Comparison of ENCODE assay signal across 1 cellular context in genomic region chr4:145511913-145512522, GRCh38.
TF ChIP-seq lines count a peak whose summit lies in the region.

No MANE protein-coding gene starts in this region.

TF ChIP-seq in K562, 482 proteins besides CTCF, POLR2A, EP300 and RAD21 (continued from another document and continues in another):
- TF ChIP-seq ZNF277 (CRISPR knock-in tag; IDR thresholded peaks at IDR 0.05; ENCODE audit: borderline replicate concordance): no peak
- TF ChIP-seq MCM3 (IDR thresholded peaks at IDR 0.05): no peak
- TF ChIP-seq NONO (IDR thresholded peaks at IDR 0.05; ENCODE audit: low read depth in 2 of 2, low read length in 1 of 2): no peak
- no peak for TF ChIP-seq ZNF778 (CRISPR knock-in tag; IDR thresholded peaks at IDR 0.05)
- no peak for TF ChIP-seq ELF1 (tag; IDR thresholded peaks at IDR 0.05)
- TF ChIP-seq CBX5 (IDR thresholded peaks at IDR 0.05; ENCODE audit: borderline replicate concordance, low read depth): peak; percentile 88
- no peak for TF ChIP-seq GATAD2B (IDR thresholded peaks at IDR 0.05; ENCODE audit: borderline replicate concordance)
- TF ChIP-seq ATF2 (CRISPR knock-in tag; IDR thresholded peaks at IDR 0.05): peak; percentile 68; the same call in 1 of the 2 replicates
- no peak for TF ChIP-seq ARID3A (IDR thresholded peaks at IDR 0.05; ENCODE audit: borderline replicate concordance, low read depth, low read length)
- TF ChIP-seq ZNF274 (IDR thresholded peaks at IDR 0.05; ENCODE audit: borderline replicate concordance, low read depth, low read length): no peak
- TF ChIP-seq POLR2AphosphoS5 (IDR thresholded peaks at IDR 0.05; ENCODE audit: control insufficient read depth, insufficient read depth, low read depth, low read length): no peak
- TF ChIP-seq ZNF282 (CRISPR knock-in tag; IDR thresholded peaks at IDR 0.05): no peak
- no peak for TF ChIP-seq FOSL1 (tag; conservative IDR thresholded peaks at IDR 0.05)
- TF ChIP-seq ZBTB33 (CRISPR knock-in tag; IDR thresholded peaks at IDR 0.05): no peak
- TF ChIP-seq FOXO4 (CRISPR knock-in tag; IDR thresholded peaks at IDR 0.05): no peak
- TF ChIP-seq CEBPB (tag; IDR thresholded peaks at IDR 0.05): 0 out of 2 replicates have a peak, but pooled peaks have one; percentile 15
- TF ChIP-seq ZFP1 (CRISPR knock-in tag; IDR thresholded peaks at IDR 0.05): no peak
- TF ChIP-seq RB1 (IDR thresholded peaks at IDR 0.05; ENCODE audit: low read depth): no peak
- no peak for TF ChIP-seq CSDE1 (IDR thresholded peaks at IDR 0.05)
- no peak for TF ChIP-seq ZBTB1 (CRISPR knock-in tag; IDR thresholded peaks at IDR 0.05; ENCODE audit: borderline replicate concordance, low read depth)
- no peak for TF ChIP-seq KDM4B (IDR thresholded peaks at IDR 0.05; ENCODE audit: borderline replicate concordance in 2 of 2, low read depth in 1 of 2)
- TF ChIP-seq TRIM28 (IDR thresholded peaks at IDR 0.05): peak; percentile 95
- TF ChIP-seq E2F3 (CRISPR knock-in tag; IDR thresholded peaks at IDR 0.05): no peak
- TF ChIP-seq THAP7 (CRISPR knock-in tag; IDR thresholded peaks at IDR 0.05): no peak
- no peak for TF ChIP-seq ETV5 (CRISPR knock-in tag; IDR thresholded peaks at IDR 0.05; ENCODE audit: low read depth)
- TF ChIP-seq ARID1B (IDR thresholded peaks at IDR 0.05): no peak
- TF ChIP-seq RNF2 (IDR thresholded peaks at IDR 0.05): no peak
- no peak for TF ChIP-seq RUNX1 (IDR thresholded peaks at IDR 0.05; ENCODE audit: low read depth)
- no peak for TF ChIP-seq ZC3H4 (CRISPR knock-in tag; IDR thresholded peaks at IDR 0.05; ENCODE audit: borderline replicate concordance)
- TF ChIP-seq HMGN3 (IDR thresholded peaks at IDR 0.05; ENCODE audit: borderline replicate concordance, extremely low read depth, insufficient read length, low read depth, low read length): no peak
- TF ChIP-seq CEBPZ (IDR thresholded peaks at IDR 0.05; ENCODE audit: borderline replicate concordance, low read depth, low read length): no peak
- no peak for TF ChIP-seq ZNF696 (CRISPR knock-in tag; conservative IDR thresholded peaks at IDR 0.05)
- no peak for TF ChIP-seq ERF (CRISPR knock-in tag; IDR thresholded peaks at IDR 0.05)
- TF ChIP-seq ATF7 (IDR thresholded peaks at IDR 0.05): peak; percentile 78
- TF ChIP-seq ETS2 (tag; IDR thresholded peaks at IDR 0.05; ENCODE audit: borderline replicate concordance, poor library complexity, severe bottlenecking): no peak
- TF ChIP-seq MEF2D (tag; conservative IDR thresholded peaks at IDR 0.05; ENCODE audit: low read depth): no peak
- TF ChIP-seq CBX3 (IDR thresholded peaks at IDR 0.05; ENCODE audit: borderline replicate concordance in 1 of 2, low read length in 2 of 2): peak in 1 of 2 experiments; percentile 97; a peak in 2 of 3 replicates
- no peak for TF ChIP-seq ZNF23 (CRISPR knock-in tag; IDR thresholded peaks at IDR 0.05)
- TF ChIP-seq SIN3A (IDR thresholded peaks at IDR 0.05; ENCODE audit: borderline replicate concordance in 2 of 2, control insufficient read depth in 1 of 2, low read depth in 2 of 2, low read length in 2 of 2): no peak
- no peak for TF ChIP-seq FOXA3 (CRISPR knock-in tag; conservative IDR thresholded peaks at IDR 0.05 in 1 of 2, IDR thresholded peaks at IDR 0.05 in 1 of 2)
- no peak for TF ChIP-seq SOX6 (IDR thresholded peaks at IDR 0.05)
- TF ChIP-seq RBBP5 (IDR thresholded peaks at IDR 0.05; ENCODE audit: borderline replicate concordance, insufficient read depth, low read length, poor library complexity, severe bottlenecking): no peak
- no peak for TF ChIP-seq CTBP1 (IDR thresholded peaks at IDR 0.05; ENCODE audit: borderline replicate concordance)
- no peak for TF ChIP-seq LCOR (CRISPR knock-in tag; IDR thresholded peaks at IDR 0.05)
- TF ChIP-seq ZBTB11 (CRISPR knock-in tag; IDR thresholded peaks at IDR 0.05): no peak
- TF ChIP-seq EHMT2 (IDR thresholded peaks at IDR 0.05): peak; percentile 57; the same call in 1 of the 2 replicates
- TF ChIP-seq CHAMP1 (IDR thresholded peaks at IDR 0.05): no peak
- TF ChIP-seq KAT8 (IDR thresholded peaks at IDR 0.05; ENCODE audit: low read depth): no peak
- no peak for TF ChIP-seq MEF2A (IDR thresholded peaks at IDR 0.05; ENCODE audit: control insufficient read depth, low read depth, low read length)
- TF ChIP-seq ZNF780A (CRISPR knock-in tag; IDR thresholded peaks at IDR 0.05): no peak
- TF ChIP-seq KDM2B (CRISPR knock-in tag; IDR thresholded peaks at IDR 0.05): no peak
